ENCODE assay signal across 11 cellular contexts in the genomic region with DNA sequence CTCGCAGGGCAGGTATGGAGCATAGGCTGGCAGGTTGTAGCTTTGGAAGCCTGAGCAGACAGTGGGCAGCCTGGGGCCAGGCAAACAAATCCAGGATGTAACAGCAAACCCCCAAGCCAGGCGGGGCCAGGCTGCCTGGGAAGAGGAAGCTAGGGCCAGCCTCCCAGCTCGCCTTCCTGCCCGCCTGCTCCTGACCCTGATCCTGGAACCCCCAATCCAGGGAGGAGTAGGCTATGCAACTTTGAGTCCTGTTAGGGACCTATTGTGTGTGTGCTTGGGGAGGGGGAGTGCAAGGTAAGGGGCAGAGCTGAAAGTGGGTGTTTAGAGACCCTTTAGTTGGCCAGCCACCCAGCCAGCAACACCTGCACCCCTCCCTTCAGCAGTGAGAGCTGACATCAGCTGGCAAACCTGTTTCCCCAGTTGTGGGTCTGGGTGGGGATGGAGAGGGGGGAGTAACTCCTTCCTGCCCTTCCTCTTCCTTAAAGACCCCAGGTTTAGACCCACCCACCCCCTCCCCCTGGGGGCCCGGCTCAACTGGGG. TPM values are rescaled to one million over a fixed set of nuclear protein-coding genes. Genes with fewer than 3 reads are reported as not detected.
DNase-seq lines count a peak whose midpoint lies in the region; ATAC-seq and TF ChIP-seq lines count a peak whose summit lies in the region.
"Had no signal": no experiment of that assay in that cellular context is flagged by ENCODE, and none has a peak within 500 bp of the region (broad histone marks: within the 10 kb centered on the region; RNA-seq: fewer than 3 reads in every experiment).

No MANE protein-coding gene starts in this region.

- H3K4me3 ChIP-seq in GM23338 (peak overlapping the region; percentile 45), RWPE2 (ENCODE audit: severe bottlenecking) (peak overlapping the region; percentile 8), heart right ventricle (peak overlapping the region in 9 of 10 donors; percentile 5 to 85 (median 72)), MM.1S (ENCODE audit: low read length) (no peak overlapping the region)
- H3K4me3 ChIP-seq: SK-N-MC had no signal

- no peaks in the 10 kb centered on the region for H3K9me3 ChIP-seq in RWPE2 (ENCODE audit: severe bottlenecking)
- no peaks in the 10 kb centered on the region for H3K9me3 ChIP-seq in heart right ventricle
- no peaks in the 10 kb centered on the region for H3K9me3 ChIP-seq in MM.1S (replicated peaks; ENCODE audit: insufficient read depth, low read length)

- H3K27ac Mint-ChIP-seq in GM23338: no peak overlapping the region
- H3K27ac Mint-ChIP-seq in progenitor cell of endocrine pancreas: peak overlapping the region; percentile 86

- H3K9me2 ChIP-seq in GM23338 (ENCODE audit: insufficient read depth): 0 out of 2 replicates have a peak, but pooled peaks cover 4% of the 10 kb centered on the region
- H3K9me2 ChIP-seq in MM.1S (replicated peaks; ENCODE audit: insufficient read depth, low read length): no peaks in the 10 kb centered on the region

- H3K79me2 ChIP-seq in GM23338 (replicated peaks; ENCODE audit: insufficient read depth): 0 out of 2 replicates have a peak, but pooled peaks cover 4% of the 10 kb centered on the region
- H3K79me2 ChIP-seq in MM.1S (ENCODE audit: low read length): peaks cover 65% of the 10 kb centered on the region

- 57% methylated on average over 5 of the region's 5 CpGs for WGBS in heart right ventricle, 2 donors

- H3K9me3 Mint-ChIP-seq in GM23338: peaks cover 3% of the 10 kb centered on the region; the same call in 1 of the 3 replicates
- H3K9me3 Mint-ChIP-seq in progenitor cell of endocrine pancreas (ENCODE audit: low read depth): no peaks in the 10 kb centered on the region
- H3K9me3 Mint-ChIP-seq: naive B cell had no signal

- peak; percentile 22 for ATAC-seq in GM23338
- ATAC-seq in RWPE2 (ENCODE audit: low read depth): peak; percentile 7; the same call in 1 of the 3 replicates
- ATAC-seq in heart right ventricle: peak in 4 of 8 donors; percentile 6 to 54 (median 24)
- no peak for ATAC-seq in GM21576 (IDR thresholded peaks at IDR 0.05; ENCODE audit: unreplicated experiment)
- no peak for ATAC-seq in HG03442 (IDR thresholded peaks at IDR 0.05; ENCODE audit: unreplicated experiment)

- H3K36me3 Mint-ChIP-seq in GM23338 (ENCODE audit: low read depth) (no peaks in the 10 kb centered on the region; the same call in 2 of the 3 replicates), progenitor cell of endocrine pancreas (ENCODE audit: insufficient read depth) (peaks cover 1% of the 10 kb centered on the region)
- H3K36me3 Mint-ChIP-seq: naive B cell had no signal

- H3K27me3 Mint-ChIP-seq in GM23338 (ENCODE audit: insufficient read depth, low read depth, poor library complexity) (peaks cover 29% of the 10 kb centered on the region), progenitor cell of endocrine pancreas (no peaks in the 10 kb centered on the region)
- H3K27me3 Mint-ChIP-seq: naive B cell had no signal

- peaks cover 40% of the 10 kb centered on the region for H3K4me1 Mint-ChIP-seq in GM23338
- H3K4me1 Mint-ChIP-seq in progenitor cell of endocrine pancreas (ENCODE audit: low read depth): peaks cover 47% of the 10 kb centered on the region

- H3K9ac ChIP-seq in MM.1S (ENCODE audit: low read length): no peak overlapping the region

- H3K27me3 ChIP-seq in GM23338 (ENCODE audit: insufficient read depth): 0 out of 2 replicates have a peak, but pooled peaks cover 5% of the 10 kb centered on the region
- no peaks in the 10 kb centered on the region for H3K27me3 ChIP-seq in RWPE2 (ENCODE audit: insufficient read depth, poor library complexity, severe bottlenecking)
- H3K27me3 ChIP-seq in heart right ventricle: no peaks in the 10 kb centered on the region
- H3K27me3 ChIP-seq in MM.1S (replicated peaks; ENCODE audit: insufficient read depth, low read length): no peaks in the 10 kb centered on the region

- peak overlapping the region; percentile 69 for H3K4me2 ChIP-seq in GM23338
- H3K4me2 ChIP-seq in MM.1S (ENCODE audit: low read depth, low read length): no peak overlapping the region

- intact Hi-C loops in heart right ventricle (cut with DNase I): no loop called here

- DNase-seq in GM23338 (ENCODE audit: low spot score): peak; percentile 77
- DNase-seq in RWPE2 (ENCODE audit: low spot score): no peak
- peak in 1 of 2 donors; percentile 44 for DNase-seq in heart right ventricle
- DNase-seq in progenitor cell of endocrine pancreas (ENCODE audit: low spot score, unreplicated experiment): no peak
- DNase-seq in C1 segment of cervical spinal cord (lab: John Stamatoyannopoulos, UW): no peak
- no peak for DNase-seq in MM.1S
- DNase-seq: naive B cell, substantia nigra had no signal

- H3K27ac ChIP-seq in GM23338 (ENCODE audit: low read depth) (no peak overlapping the region), RWPE2 (ENCODE audit: poor library complexity, severe bottlenecking) (peak overlapping the region; percentile 75), heart right ventricle (peak overlapping the region; percentile 24 to 96 (median 84)), MM.1S (ENCODE audit: low read length) (no peak overlapping the region)
- H3K27ac ChIP-seq: SK-N-MC had no signal

- peak overlapping the region; percentile 55 for H3K4me3 Mint-ChIP-seq in GM23338
- H3K4me3 Mint-ChIP-seq in progenitor cell of endocrine pancreas (ENCODE audit: low read depth): peak overlapping the region; percentile 84

- H2AFZ ChIP-seq in GM23338 (no peak overlapping the region), MM.1S (ENCODE audit: low read length) (no peak overlapping the region)

- H3K36me3 ChIP-seq in GM23338 (ENCODE audit: insufficient read depth): no peaks in the 10 kb centered on the region
- H3K36me3 ChIP-seq in RWPE2 (ENCODE audit: low read depth): no peaks in the 10 kb centered on the region
- no peaks in the 10 kb centered on the region for H3K36me3 ChIP-seq in heart right ventricle
- no peaks in the 10 kb centered on the region for H3K36me3 ChIP-seq in MM.1S (replicated peaks; ENCODE audit: insufficient read depth, low read length)

- H3K4me1 ChIP-seq in GM23338 (ENCODE audit: insufficient read depth) (peaks cover 12% of the 10 kb centered on the region), RWPE2 (ENCODE audit: insufficient read depth, poor library complexity, severe bottlenecking) (peaks cover 46% of the 10 kb centered on the region), heart right ventricle (peaks cover 3 to 81% (median 51%) of the 10 kb centered on the region in 9 donors), MM.1S (ENCODE audit: low read length) (peaks cover 23% of the 10 kb centered on the region)

- no peak for TF ChIP-seq CTCF in GM23338 (conservative IDR thresholded peaks at IDR 0.05; ENCODE audit: low read depth in 2 of 2)
- no peak for TF ChIP-seq CTCF in RWPE2 (IDR thresholded peaks at IDR 0.05; ENCODE audit: poor library complexity, severe bottlenecking)
- TF ChIP-seq CTCF in heart right ventricle (IDR thresholded peaks at IDR 0.05): no peak
- TF ChIP-seq CTCF in progenitor cell of endocrine pancreas (IDR thresholded peaks at IDR 0.05; ENCODE audit: unreplicated experiment): no peak
- no peak for TF ChIP-seq CTCF in MM.1S (IDR thresholded peaks at IDR 0.05; ENCODE audit: low read length)

- peaks cover 5% of the 10 kb centered on the region for H4K20me1 ChIP-seq in GM23338 (replicated peaks; ENCODE audit: insufficient read depth)
- H4K20me1 ChIP-seq in MM.1S (ENCODE audit: insufficient read depth, low read length): no peaks in the 10 kb centered on the region

- H3F3A ChIP-seq in GM23338 (replicated peaks; ENCODE audit: low read depth) (no peaks in the 10 kb centered on the region; the same call in 1 of the 2 replicates), MM.1S (ENCODE audit: insufficient read depth, low read length) (peaks cover 7% of the 10 kb centered on the region)

TF ChIP-seq in GM23338, 12 proteins besides CTCF, POLR2A, EP300 and RAD21:
- TF ChIP-seq POLR2AphosphoS5 (IDR thresholded peaks at IDR 0.05; ENCODE audit: low read depth) (peak; percentile 47; the same call in 1 of the 2 replicates), NANOG (IDR thresholded peaks at IDR 0.05; ENCODE audit: borderline replicate concordance) (no peak), CREB1 (CRISPR knock-in tag; IDR thresholded peaks at IDR 0.05; ENCODE audit: low read depth) (0 out of 2 replicates have a peak, but pooled peaks have one; percentile 58), ZNF114 (CRISPR knock-in tag; IDR thresholded peaks at IDR 0.05) (no peak)
- TF ChIP-seq, protein P1, sequence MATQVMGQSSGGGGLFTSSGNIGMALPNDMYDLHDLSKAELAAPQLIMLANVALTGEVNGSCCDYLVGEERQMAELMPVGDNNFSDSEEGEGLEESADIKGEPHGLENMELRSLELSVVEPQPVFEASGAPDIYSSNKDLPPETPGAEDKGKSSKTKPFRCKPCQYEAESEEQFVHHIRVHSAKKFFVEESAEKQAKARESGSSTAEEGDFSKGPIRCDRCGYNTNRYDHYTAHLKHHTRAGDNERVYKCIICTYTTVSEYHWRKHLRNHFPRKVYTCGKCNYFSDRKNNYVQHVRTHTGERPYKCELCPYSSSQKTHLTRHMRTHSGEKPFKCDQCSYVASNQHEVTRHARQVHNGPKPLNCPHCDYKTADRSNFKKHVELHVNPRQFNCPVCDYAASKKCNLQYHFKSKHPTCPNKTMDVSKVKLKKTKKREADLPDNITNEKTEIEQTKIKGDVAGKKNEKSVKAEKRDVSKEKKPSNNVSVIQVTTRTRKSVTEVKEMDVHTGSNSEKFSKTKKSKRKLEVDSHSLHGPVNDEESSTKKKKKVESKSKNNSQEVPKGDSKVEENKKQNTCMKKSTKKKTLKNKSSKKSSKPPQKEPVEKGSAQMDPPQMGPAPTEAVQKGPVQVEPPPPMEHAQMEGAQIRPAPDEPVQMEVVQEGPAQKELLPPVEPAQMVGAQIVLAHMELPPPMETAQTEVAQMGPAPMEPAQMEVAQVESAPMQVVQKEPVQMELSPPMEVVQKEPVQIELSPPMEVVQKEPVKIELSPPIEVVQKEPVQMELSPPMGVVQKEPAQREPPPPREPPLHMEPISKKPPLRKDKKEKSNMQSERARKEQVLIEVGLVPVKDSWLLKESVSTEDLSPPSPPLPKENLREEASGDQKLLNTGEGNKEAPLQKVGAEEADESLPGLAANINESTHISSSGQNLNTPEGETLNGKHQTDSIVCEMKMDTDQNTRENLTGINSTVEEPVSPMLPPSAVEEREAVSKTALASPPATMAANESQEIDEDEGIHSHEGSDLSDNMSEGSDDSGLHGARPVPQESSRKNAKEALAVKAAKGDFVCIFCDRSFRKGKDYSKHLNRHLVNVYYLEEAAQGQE (IDR thresholded peaks at IDR 0.05; ENCODE audit: unreplicated experiment): no peak

RNA-seq across cellular contexts. Expression of a gene that starts 2.5 kb away (rescaled TPM):
- total RNA-seq in GM23338 (2014; rRNA removed; shearing (Covaris generic)): 66.1 and 79.9 TPM in 2 replicates
- polyA plus RNA-seq in GM23338 (2016; fragmentation: Nextera tagmentation; extraction: Ambion mirVana) (13.5 and 14.0 TPM in 2 replicates), heart right ventricle (10 to 100 TPM; 44.0 to 51.1 TPM)
- total RNA-seq in heart right ventricle (10 to 100 TPM in 7 of 10 donors, 1 to 10 TPM in 3; 7.6 to 23.1 (median 10.8) TPM), progenitor cell of endocrine pancreas (292 and 320 TPM in 2 replicates)

RNA-seq across cellular contexts. Expression of a gene that starts 5.5 kb away (rescaled TPM):
- 35.1 and 42.9 TPM in 2 replicates for total RNA-seq in GM23338 (2014; rRNA removed; shearing (Covaris generic))
- 133 and 136 TPM in 2 replicates for polyA plus RNA-seq in GM23338 (2016; fragmentation: Nextera tagmentation; extraction: Ambion mirVana)
- total RNA-seq in heart right ventricle: 10 to 100 TPM; 28.8 to 39.9 (median 33.3) TPM
- 100 to 1,000 TPM in 1 of 2 donors, 10 to 100 TPM in 1; 86.1 to 137 TPM for polyA plus RNA-seq in heart right ventricle
- 62.3 and 64.3 TPM in 2 replicates for total RNA-seq in progenitor cell of endocrine pancreas

Comparison
In these comparisons a context has a peak if more than half of its experiments do, and no peak if none do; other contexts are left out.
1. ATAC-seq: peak in GM23338 (single experiment) and RWPE2 (single experiment); none in GM21576 (single experiment) and HG03442 (single experiment).
2. H3K27ac ChIP-seq: peak in RWPE2 (single experiment) and heart right ventricle (10 of 10); none in GM23338 (single experiment) and MM.1S (single experiment).